In the genomic region with DNA sequence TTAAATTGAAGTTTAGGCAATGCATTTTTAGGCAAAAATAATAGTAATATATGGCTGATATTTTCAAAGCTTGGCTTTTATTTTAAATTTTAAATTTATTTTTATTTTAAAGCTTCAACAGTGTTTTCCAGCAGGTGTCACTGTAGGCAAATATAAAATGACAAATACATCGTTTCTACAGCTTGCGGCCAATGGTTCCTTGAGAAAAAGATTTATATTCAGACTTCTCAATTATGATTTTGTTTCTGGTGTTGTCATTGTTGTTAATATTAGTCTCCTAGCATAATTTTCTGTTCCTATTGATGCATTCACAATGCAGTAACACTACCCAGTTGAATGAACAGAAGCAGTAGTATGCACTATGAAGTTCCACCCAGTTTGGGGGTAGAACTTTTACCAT, we compare ENCODE assay signal across 9 cellular contexts.
DNase-seq lines count a peak whose midpoint lies in the region; ATAC-seq, FAIRE-seq and TF ChIP-seq lines count a peak whose summit lies in the region.
"Had no signal": no experiment of that assay in that cellular context is flagged by ENCODE, and none has a peak within 500 bp of the region (broad histone marks: within the 10 kb centered on the region; RNA-seq: fewer than 3 reads in every experiment).

No MANE protein-coding gene starts in this region.

- no peak overlapping the region for H2AFZ ChIP-seq in PC-9

- H3K9me3 ChIP-seq in PC-9 (ENCODE audit: insufficient read depth, low read depth), result no peaks in the 10 kb centered on the region

- intact Hi-C loops in PC-9 (cut with micrococcal nuclease; ENCODE audit: unreplicated experiment), result loop anchor here (1.0 to 10.0 kb wide), 4 partner anchors 492 to 1473 kb away; no protein-coding TSS in a partner anchor

- no peaks in the 10 kb centered on the region for H3K9me2 ChIP-seq in PC-9 (ENCODE audit: insufficient read depth)

- CTCF ChIA-PET in PC-9 (lab: Charles Lee), result interaction anchor here (1.1 to 1.4 kb wide), 2 partner anchors 492 to 1473 kb away, joined by 3 to 4 read pairs; no protein-coding TSS in a partner anchor

- no peak overlapping the region for H3K27ac Mint-ChIP-seq in activated naive CD8-positive, alpha-beta T cell treated with anti-CD3 and anti-CD28 coated beads, Interleukin-2, amount 50 U/mL, for 24 hours

- no peak overlapping the region for H3K4me3 ChIP-seq in PC-9

- H3K4me3 Mint-ChIP-seq in activated naive CD8-positive, alpha-beta T cell treated with anti-CD3 and anti-CD28 coated beads, Interleukin-2, amount 50 U/mL, for 24 hours, result no peak overlapping the region
- H3K4me3 Mint-ChIP-seq: activated T-cell treated with anti-CD3 and anti-CD28 coated beads, Interleukin-2, amount 50 U/mL, for 4 hours had no signal

- no peaks in the 10 kb centered on the region for H3K4me1 ChIP-seq in PC-9 (replicated peaks; ENCODE audit: insufficient read depth)
- H3K4me1 ChIP-seq in foreskin keratinocyte, result no peaks in the 10 kb centered on the region

- H3K4me2 ChIP-seq in PC-9, result no peak overlapping the region

- H3K4me1 Mint-ChIP-seq in activated naive CD8-positive, alpha-beta T cell treated with anti-CD3 and anti-CD28 coated beads, Interleukin-2, amount 50 U/mL, for 24 hours, result no peaks in the 10 kb centered on the region

- H3K27me3 ChIP-seq in PC-9 (ENCODE audit: insufficient read depth, low read depth) (no peaks in the 10 kb centered on the region), foreskin keratinocyte (peaks cover 18% of the 10 kb centered on the region)

- no peaks in the 10 kb centered on the region for H3K36me3 Mint-ChIP-seq in activated naive CD8-positive, alpha-beta T cell treated with anti-CD3 and anti-CD28 coated beads, Interleukin-2, amount 50 U/mL, for 24 hours (ENCODE audit: low read depth)

- POLR2A ChIA-PET in PC-9 (lab: Charles Lee; ENCODE audit: unreplicated experiment), result no interaction called here

- no peaks in the 10 kb centered on the region for H3K36me3 ChIP-seq in PC-9 (ENCODE audit: low read depth)

- H4K20me1 ChIP-seq in PC-9 (ENCODE audit: insufficient read depth), result no peaks in the 10 kb centered on the region

- peak; percentile 95 for FAIRE-seq in A204.1 (lab: Jason Lieb, UNC)

- peaks cover 16% of the 10 kb centered on the region for H3K27me3 Mint-ChIP-seq in activated naive CD8-positive, alpha-beta T cell treated with anti-CD3 and anti-CD28 coated beads, Interleukin-2, amount 50 U/mL, for 24 hours

- TF ChIP-seq CTCF in PC-9 (conservative IDR thresholded peaks at IDR 0.05) (peak; percentile 72), foreskin keratinocyte (conservative IDR thresholded peaks at IDR 0.05) (peak; percentile 69)

- peak; percentile 47 for DNase-seq in HT-29 (ENCODE audit: low spot score)
- no peak for DNase-seq in PC-9
- peak in 1 of 2 donors; percentile 6 for DNase-seq in foreskin keratinocyte
- DNase-seq in activated naive CD8-positive, alpha-beta T cell treated with anti-CD3 and anti-CD28 coated beads, Interleukin-2, amount 50 U/mL, for 24 hours, result no peak
- DNase-seq in GDM1 (lab: John Stamatoyannopoulos, UW), result no peak
- DNase-seq: activated T-cell treated with anti-CD3 and anti-CD28 coated beads, Interleukin-2, amount 50 U/mL, for 4 hours had no signal

- ATAC-seq in foreskin keratinocyte (no peak), GM19328 (IDR thresholded peaks at IDR 0.05; ENCODE audit: unreplicated experiment) (no peak), GM19035 (IDR thresholded peaks at IDR 0.05; ENCODE audit: unreplicated experiment) (no peak)
- no peak for ATAC-seq in activated naive CD8-positive, alpha-beta T cell treated with anti-CD3 and anti-CD28 coated beads, Interleukin-2, amount 50 U/mL, for 24 hours
- ATAC-seq: activated T-cell treated with anti-CD3 and anti-CD28 coated beads, Interleukin-2, amount 50 U/mL, for 4 hours had no signal

- no TSS peak for BruUV-seq in PC-9 (replicated peaks; lab: Mats Ljungman, UMichigan)

- no peak overlapping the region for H3K27ac ChIP-seq in PC-9
- H3K27ac ChIP-seq in foreskin keratinocyte, result no peak overlapping the region

- no peaks in the 10 kb centered on the region for H3F3A ChIP-seq in PC-9 (ENCODE audit: insufficient read depth, low read depth)

- H3K9me3 Mint-ChIP-seq in activated naive CD8-positive, alpha-beta T cell treated with anti-CD3 and anti-CD28 coated beads, Interleukin-2, amount 50 U/mL, for 24 hours, result no peaks in the 10 kb centered on the region
- H3K9me3 Mint-ChIP-seq: activated T-cell treated with anti-CD3 and anti-CD28 coated beads, Interleukin-2, amount 50 U/mL, for 4 hours had no signal

- H3K79me2 ChIP-seq in PC-9 (ENCODE audit: low read depth), result no peaks in the 10 kb centered on the region
